Comparison of ENCODE assay signal across 1 cellular context in genomic region chr5:82639393-82640144, GRCh38.
TF ChIP-seq lines count a peak whose summit lies in the region.

No MANE protein-coding gene starts in this region.

TF ChIP-seq in HEK293, 187 proteins besides CTCF, POLR2A, EP300 and RAD21 (continued from another document):
- TF ChIP-seq, protein P1, sequence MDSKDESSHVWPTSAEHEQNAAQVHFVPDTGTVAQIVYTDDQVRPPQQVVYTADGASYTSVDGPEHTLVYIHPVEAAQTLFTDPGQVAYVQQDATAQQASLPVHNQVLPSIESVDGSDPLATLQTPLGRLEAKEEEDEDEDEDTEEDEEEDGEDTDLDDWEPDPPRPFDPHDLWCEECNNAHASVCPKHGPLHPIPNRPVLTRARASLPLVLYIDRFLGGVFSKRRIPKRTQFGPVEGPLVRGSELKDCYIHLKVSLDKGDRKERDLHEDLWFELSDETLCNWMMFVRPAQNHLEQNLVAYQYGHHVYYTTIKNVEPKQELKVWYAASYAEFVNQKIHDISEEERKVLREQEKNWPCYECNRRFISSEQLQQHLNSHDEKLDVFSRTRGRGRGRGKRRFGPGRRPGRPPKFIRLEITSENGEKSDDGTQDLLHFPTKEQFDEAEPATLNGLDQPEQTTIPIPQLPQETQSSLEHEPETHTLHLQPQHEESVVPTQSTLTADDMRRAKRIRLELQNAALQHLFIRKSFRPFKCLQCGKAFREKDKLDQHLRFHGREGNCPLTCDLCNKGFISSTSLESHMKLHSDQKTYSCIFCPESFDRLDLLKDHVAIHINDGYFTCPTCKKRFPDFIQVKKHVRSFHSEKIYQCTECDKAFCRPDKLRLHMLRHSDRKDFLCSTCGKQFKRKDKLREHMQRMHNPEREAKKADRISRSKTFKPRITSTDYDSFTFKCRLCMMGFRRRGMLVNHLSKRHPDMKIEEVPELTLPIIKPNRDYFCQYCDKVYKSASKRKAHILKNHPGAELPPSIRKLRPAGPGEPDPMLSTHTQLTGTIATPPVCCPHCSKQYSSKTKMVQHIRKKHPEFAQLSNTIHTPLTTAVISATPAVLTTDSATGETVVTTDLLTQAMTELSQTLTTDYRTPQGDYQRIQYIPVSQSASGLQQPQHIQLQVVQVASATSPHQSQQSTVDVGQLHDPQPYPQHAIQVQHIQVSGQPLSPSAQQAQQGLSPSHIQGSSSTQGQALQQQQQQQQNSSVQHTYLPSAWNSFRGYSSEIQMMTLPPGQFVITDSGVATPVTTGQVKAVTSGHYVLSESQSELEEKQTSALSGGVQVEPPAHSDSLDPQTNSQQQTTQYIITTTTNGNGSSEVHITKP (tag by site-specific recombination; IDR thresholded peaks at IDR 0.05), result no peak
- TF ChIP-seq ZNF670 (tag by site-specific recombination; IDR thresholded peaks at IDR 0.05; ENCODE audit: low read depth), result no peak
- no peak for TF ChIP-seq ZNF24 (tag by site-specific recombination; IDR thresholded peaks at IDR 0.05)
